Comparison of ENCODE assay signal across 17 cellular contexts in genomic region chr17:19321481-19322128, GRCh38. TPM values are rescaled to one million over a fixed set of nuclear protein-coding genes. Genes with fewer than 3 reads are reported as not detected.
A peak's percentile ranks its signal among the peaks of the same experiment; 100 is the strongest.
DNase-seq lines count a peak whose midpoint lies in the region; ATAC-seq lines count a peak whose summit lies in the region.
"Had no signal": no experiment of that assay in that cellular context is flagged by ENCODE, and none has a peak within 500 bp of the region (broad histone marks: within the 10 kb centered on the region; RNA-seq: fewer than 3 reads in every experiment).

No MANE protein-coding gene starts in this region.

- peaks cover 26% of the 10 kb centered on the region for H3K9me3 ChIP-seq in SJCRH30 (replicated peaks)
- H3K9me3 ChIP-seq: upper lobe of left lung had no signal

- ATAC-seq in left ventricle myocardium superior = peak; percentile 42
- ATAC-seq: naive thymus-derived CD8-positive, alpha-beta T cell had no signal

- peak; percentile 23 for DNase-seq in NCI-H82 (lab: John Stamatoyannopoulos, UW)
- DNase-seq in NCI-H82 treated with DMSO at 0.1 percent for 48 hours (lab: John Stamatoyannopoulos, UW; ENCODE audit: unreplicated experiment) = no peak
- no peak for DNase-seq in caudate nucleus (lab: John Stamatoyannopoulos, UW)
- DNase-seq in left ventricle myocardium superior = no peak
- DNase-seq in substantia nigra (lab: John Stamatoyannopoulos, UW) = peak in 1 of 49 donors; percentile 46
- no peak for DNase-seq in occipital lobe (lab: John Stamatoyannopoulos, UW)
- no peak for DNase-seq in SIG-M5 (lab: John Stamatoyannopoulos, UW)
- DNase-seq in SJCRH30 = no peak
- DNase-seq: 8988T; activated CD4-positive, alpha-beta memory T cell treated with anti-CD3 and anti-CD28 coated beads, Interleukin-2, amount 10 ng/mL, durations not matched to agents 7 days and 5 days; central memory CD4-positive, alpha-beta T cell; kidney; NCI-H2171 treated with DMSO at 0.1 percent for 48 hours; stimulated activated CD4-positive, alpha-beta T cell treated with anti-CD3 and anti-CD28 coated beads, Interleukin-12 subunit alpha, Interleukin-12 subunit beta, amount 100 ng/mL, for 4 hours; upper lobe of left lung had no signal

- peaks cover 11% of the 10 kb centered on the region for H3K4me1 ChIP-seq in SJCRH30

- H3K27me3 ChIP-seq in SJCRH30 = no peaks in the 10 kb centered on the region
- H3K27me3 ChIP-seq: upper lobe of left lung had no signal

- peaks cover 22% of the 10 kb centered on the region for H3K36me3 ChIP-seq in SJCRH30

- H3K4me3 ChIP-seq in SJCRH30 = no peak overlapping the region
- H3K4me3 ChIP-seq: upper lobe of left lung had no signal

- intact Hi-C loops in left ventricle myocardium superior (cut with micrococcal nuclease) = no loop called here

- H3K27ac ChIP-seq in caudate nucleus (ENCODE audit: low read depth, low read length) = peak overlapping the region; percentile 15
- peak overlapping the region; percentile 71 for H3K27ac ChIP-seq in substantia nigra (ENCODE audit: low read depth, low read length, poor library complexity, severe bottlenecking)
- H3K27ac ChIP-seq in SJCRH30 = no peak overlapping the region
- H3K27ac ChIP-seq: HL-60, upper lobe of left lung had no signal

RNA-seq across cellular contexts. Expression of gene B9D1, which starts 40.9 kb away (rescaled TPM):
- 5.9 TPM for total RNA-seq in left ventricle myocardium superior
- 13.6 TPM for total RNA-seq in occipital lobe
- total RNA-seq in SJCRH30 (2014; rRNA removed; shearing (Covaris generic)) = 15.2 and 15.3 TPM in 2 replicates

RNA-seq across cellular contexts. Expression of gene MAPK7, which starts 56.7 kb away (rescaled TPM):
- total RNA-seq in left ventricle myocardium superior (10.7 TPM), occipital lobe (15.3 TPM)
- total RNA-seq in SJCRH30 (2014; rRNA removed; shearing (Covaris generic)) = 38.3 and 43.1 TPM in 2 replicates
